In the genomic region with DNA sequence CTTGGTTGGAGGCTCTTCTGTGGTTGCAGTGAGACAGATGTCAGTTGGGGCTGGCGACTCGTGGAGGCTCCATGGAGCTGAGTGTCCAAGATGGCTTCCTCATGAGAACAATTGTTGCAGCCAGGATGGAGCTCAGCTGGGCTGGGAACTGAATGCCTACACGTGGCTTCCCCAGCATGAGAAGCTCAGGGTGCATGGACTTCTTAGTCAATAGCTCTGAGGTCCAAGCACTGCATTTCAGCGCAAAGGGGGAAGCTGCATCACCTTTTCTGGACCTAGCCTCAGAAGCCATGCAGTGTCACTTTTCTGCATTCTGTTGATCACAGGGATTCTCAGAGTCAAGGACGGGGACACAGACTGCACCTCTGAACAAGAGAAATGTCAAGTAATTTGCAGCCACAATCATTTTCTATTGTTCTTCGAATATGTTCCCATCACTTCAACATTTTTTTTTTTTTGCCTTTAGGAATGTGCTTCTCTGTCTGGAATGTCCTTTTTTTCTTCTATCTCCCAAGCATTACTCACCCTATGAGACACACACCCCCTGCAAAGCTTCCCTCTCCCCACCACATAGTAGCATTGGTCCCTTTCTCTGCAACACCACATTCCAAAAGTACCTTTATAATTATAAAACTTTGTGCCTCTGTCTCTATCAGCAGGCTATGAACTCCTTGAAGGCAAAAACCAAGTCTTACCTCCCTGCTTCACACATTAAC, we compare ENCODE assay signal across 23 cellular contexts. TPM values are rescaled to one million over a fixed set of nuclear protein-coding genes. Genes with fewer than 3 reads are reported as not detected.
A peak's percentile ranks its signal among the peaks of the same experiment; 100 is the strongest.
DNase-seq lines count a peak whose midpoint lies in the region; ATAC-seq, FAIRE-seq and TF ChIP-seq lines count a peak whose summit lies in the region.
"Had no signal": no experiment of that assay in that cellular context is flagged by ENCODE, and none has a peak within 500 bp of the region (broad histone marks: within the 10 kb centered on the region; RNA-seq: fewer than 3 reads in every experiment).

No MANE protein-coding gene starts in this region.

- CTCF ChIA-PET in CD8-positive, alpha-beta memory T cell (lab: Charles Lee), result interaction anchor here (2.4 kb wide), 1 partner anchor 12 kb away, joined by 11 read pairs; no protein-coding TSS in a partner anchor

- FAIRE-seq in astrocyte (lab: Jason Lieb, UNC), result peak; percentile 76

- H3K9me3 ChIP-seq in astrocyte (ENCODE audit: insufficient read depth, low read depth, low read length), result no peaks in the 10 kb centered on the region
- no peaks in the 10 kb centered on the region for H3K9me3 ChIP-seq in tibial artery
- no peaks in the 10 kb centered on the region for H3K9me3 ChIP-seq in CD8-positive, alpha-beta memory T cell (ENCODE audit: low read length)
- H3K9me3 ChIP-seq: ascending aorta, mucosa of descending colon, testis had no signal

- H3K27me3 ChIP-seq in astrocyte (ENCODE audit: insufficient read depth, low read length) (no peaks in the 10 kb centered on the region), tibial artery (no peaks in the 10 kb centered on the region)
- H3K27me3 ChIP-seq in CD8-positive, alpha-beta memory T cell (ENCODE audit: insufficient read depth, low read length, poor library complexity, severe bottlenecking), result no peaks in the 10 kb centered on the region
- H3K27me3 ChIP-seq: ascending aorta, testis had no signal

- H2AFZ ChIP-seq in astrocyte (ENCODE audit: low read depth, low read length), result peak overlapping the region; percentile 53

- POLR2A ChIA-PET in CD8-positive, alpha-beta memory T cell (lab: Charles Lee), result no interaction called here

- intact Hi-C loops in tibial artery (cut with DNase I; ENCODE audit: low total_unique reads), result no loop called here

- peaks cover 2% of the 10 kb centered on the region for H3K9me3 Mint-ChIP-seq in astrocyte (ENCODE audit: unreplicated experiment)
- H3K9me3 Mint-ChIP-seq in CD8-positive, alpha-beta memory T cell, result peaks cover 0 to 4% (median 0%) of the 10 kb centered on the region in 5 donors
- H3K9me3 Mint-ChIP-seq: H9 had no signal

- DNase-seq in HK-2 (ENCODE audit: unreplicated experiment) (peak; percentile 31), astrocyte (ENCODE audit: low read depth) (peak; percentile 83), iris pigment epithelial cell (ENCODE audit: low read depth) (peak; percentile 66), tibial artery (no peak), amniotic stem cell (lab: John Stamatoyannopoulos, UW) (no peak)
- DNase-seq in CD8-positive, alpha-beta memory T cell, result no peak
- DNase-seq: activated gamma-delta T cell; C1 segment of cervical spinal cord; H9; left colon; MG63; mucosa of descending colon; NCI-H1694 treated with DMSO at 0.1 percent for 48 hours; NCI-H446; NK-92 treated with Interleukin-12 subunit alpha and Interleukin-12 subunit beta, amount 100 ng/mL, for 24 hours; occipital lobe; T-helper 17 cell; testis had no signal

- H3K36me3 Mint-ChIP-seq in astrocyte (ENCODE audit: low read depth, unreplicated experiment), result no peaks in the 10 kb centered on the region
- H3K36me3 Mint-ChIP-seq in CD8-positive, alpha-beta memory T cell, result no peaks in the 10 kb centered on the region

- H3K4me3 Mint-ChIP-seq in astrocyte (ENCODE audit: unreplicated experiment), result peak overlapping the region; percentile 34
- no peak overlapping the region for H3K4me3 Mint-ChIP-seq in CD8-positive, alpha-beta memory T cell
- H3K4me3 Mint-ChIP-seq: H9, T-helper 17 cell had no signal

- H3K36me3 ChIP-seq in astrocyte (ENCODE audit: insufficient read depth, low read length), result no peaks in the 10 kb centered on the region
- no peaks in the 10 kb centered on the region for H3K36me3 ChIP-seq in tibial artery
- no peaks in the 10 kb centered on the region for H3K36me3 ChIP-seq in CD8-positive, alpha-beta memory T cell (ENCODE audit: insufficient read depth, low read length)
- H3K36me3 ChIP-seq: ascending aorta, MG63 had no signal

- H3K27ac ChIP-seq in astrocyte (ENCODE audit: low read depth, low read length) (peak overlapping the region; percentile 77), tibial artery (no peak overlapping the region)
- no peak overlapping the region for H3K27ac ChIP-seq in CD8-positive, alpha-beta memory T cell (ENCODE audit: low read depth, low read length)
- H3K27ac ChIP-seq: ascending aorta, skin epidermis, testis had no signal

- no peak for TF ChIP-seq CTCF in astrocyte (IDR thresholded peaks at IDR 0.05; ENCODE audit: insufficient read depth, low read depth, low read length)
- no peak for TF ChIP-seq CTCF in tibial artery (IDR thresholded peaks at IDR 0.05)

- H3K4me1 ChIP-seq in astrocyte (ENCODE audit: insufficient read depth, low read length), result peaks cover 22% of the 10 kb centered on the region
- H3K4me1 ChIP-seq in tibial artery, result no peaks in the 10 kb centered on the region
- H3K4me1 ChIP-seq in CD8-positive, alpha-beta memory T cell (ENCODE audit: insufficient read depth, low read length), result no peaks in the 10 kb centered on the region
- H3K4me1 ChIP-seq: ascending aorta, testis had no signal

- H3K9ac ChIP-seq in astrocyte (ENCODE audit: low read length), result peak overlapping the region; percentile 37

- H3K79me2 ChIP-seq in astrocyte (ENCODE audit: insufficient read depth, low read length), result no peaks in the 10 kb centered on the region

- peaks cover 40% of the 10 kb centered on the region for H3K4me1 Mint-ChIP-seq in astrocyte (ENCODE audit: low read depth, unreplicated experiment)
- H3K4me1 Mint-ChIP-seq in CD8-positive, alpha-beta memory T cell, result no peaks in the 10 kb centered on the region

- peak overlapping the region; percentile 68 for H3K4me2 ChIP-seq in astrocyte (ENCODE audit: low read length)

- peak overlapping the region; percentile 30 for H3K4me3 ChIP-seq in astrocyte (ENCODE audit: insufficient read depth, low read depth, low read length)
- no peak overlapping the region for H3K4me3 ChIP-seq in tibial artery
- no peak overlapping the region for H3K4me3 ChIP-seq in CD8-positive, alpha-beta memory T cell (ENCODE audit: low read length)
- H3K4me3 ChIP-seq: ascending aorta, MG63, mucosa of descending colon, skin epidermis, testis had no signal

- H3K27ac Mint-ChIP-seq in astrocyte (ENCODE audit: unreplicated experiment), result peak overlapping the region; percentile 97
- H3K27ac Mint-ChIP-seq in CD8-positive, alpha-beta memory T cell, result no peak overlapping the region
- H3K27ac Mint-ChIP-seq: T-helper 17 cell had no signal

- H4K20me1 ChIP-seq in astrocyte (ENCODE audit: insufficient read depth, low read length), result no peaks in the 10 kb centered on the region

- ATAC-seq in GM21515 (IDR thresholded peaks at IDR 0.05; ENCODE audit: unreplicated experiment), result no peak
- ATAC-seq: activated CD4-positive, CD25-positive, alpha-beta regulatory T cell treated with anti-CD3 and anti-CD28 coated beads, Interleukin-2, amount 50 U/mL, for 24 hours; esophagus mucosa; mucosa of descending colon; T-helper 17 cell had no signal

- H3K27me3 Mint-ChIP-seq in astrocyte (ENCODE audit: low read depth, unreplicated experiment), result no peaks in the 10 kb centered on the region
- peaks cover 1 to 13% of the 10 kb centered on the region in 2 donors for H3K27me3 Mint-ChIP-seq in CD8-positive, alpha-beta memory T cell

RNA-seq across cellular contexts. Expression of a gene that starts 57.5 kb away (rescaled TPM):
- total RNA-seq in astrocyte, result 0.25 and 0.34 TPM in 2 replicates
- total RNA-seq in CD8-positive, alpha-beta memory T cell, result not detected
- polyA plus RNA-seq in CD8-positive, alpha-beta memory T cell, result not detected
- total RNA-seq: T-helper 17 cell had no signal

Comparison
In these comparisons a context has a peak if more than half of its experiments do, and no peak if none do; other contexts are left out.
1. DNase-seq: peak in HK-2 (single experiment), astrocyte (single experiment) and iris pigment epithelial cell (single experiment); none in tibial artery (0 of 2), amniotic stem cell (single experiment) and CD8-positive, alpha-beta memory T cell (0 of 5).